Comparison of ENCODE assay signal across 8 cellular contexts in the genomic region with DNA sequence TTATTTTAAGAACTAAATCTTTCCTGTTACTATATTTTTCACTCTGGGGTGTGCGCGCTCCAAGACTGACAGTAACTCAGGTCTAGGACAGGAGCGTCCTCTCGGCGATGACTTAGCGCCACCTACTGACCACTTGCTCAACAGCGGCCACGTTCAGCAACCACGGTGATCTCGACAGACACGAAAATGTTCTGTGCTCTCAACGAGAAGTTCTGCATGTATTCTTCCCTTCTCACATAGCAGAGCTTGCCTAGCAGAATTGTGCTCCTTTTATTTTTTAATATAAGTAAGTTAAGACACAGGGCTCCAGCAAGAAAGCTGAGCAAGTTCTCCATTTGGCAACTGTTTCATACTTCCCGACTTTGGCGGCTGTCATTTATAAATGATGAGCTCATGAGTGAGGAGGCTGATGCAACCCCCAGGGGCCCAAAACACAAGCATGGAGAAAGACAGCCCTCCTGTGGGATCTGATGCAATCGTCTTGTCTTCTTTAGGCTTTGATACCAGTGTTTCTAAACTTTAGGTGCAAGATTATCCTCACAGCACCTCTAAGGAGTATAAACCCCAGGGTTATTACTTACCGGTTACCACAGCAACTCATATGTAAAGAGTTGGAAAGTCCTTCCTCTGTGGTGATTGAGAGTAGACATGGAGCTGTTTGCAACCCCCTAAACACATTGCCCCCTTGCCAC.
DNase-seq lines count a peak whose midpoint lies in the region; ATAC-seq, FAIRE-seq and TF ChIP-seq lines count a peak whose summit lies in the region.

No MANE protein-coding gene starts in this region.

- peak overlapping the region; percentile 1 to 27 for H3K4me3 ChIP-seq in foreskin fibroblast (ENCODE audit: low read depth in 1 of 2, low read length in 2 of 2)
- H3K4me3 ChIP-seq in suprapubic skin = peak overlapping the region; percentile 10

- no peaks in the 10 kb centered on the region for H3K4me1 Mint-ChIP-seq in activated T-helper 17 cell treated with anti-CD3 and anti-CD28 coated beads, Interleukin-2, amount 50 U/mL, for 72 hours

- CTCF ChIA-PET in RWPE1 (lab: Yijun Ruan, JAX) = interaction anchor here (0.6 to 2.3 kb wide), 25 partner anchors 8 to 1580 kb away, joined by 3 to 20 read pairs (median 4); a partner anchor contains a TSS

- no peak overlapping the region for H3K27ac Mint-ChIP-seq in activated T-helper 17 cell treated with anti-CD3 and anti-CD28 coated beads, Interleukin-2, amount 50 U/mL, for 72 hours

- no peak overlapping the region for H3K4me3 Mint-ChIP-seq in activated T-helper 17 cell treated with anti-CD3 and anti-CD28 coated beads, Interleukin-2, amount 50 U/mL, for 72 hours

- H3K4me1 ChIP-seq in suprapubic skin = peaks cover 18% of the 10 kb centered on the region

- H3K27ac ChIP-seq in RWPE1 (peak overlapping the region; percentile 48), suprapubic skin (peak overlapping the region; percentile 62)

- TF ChIP-seq EP300 in suprapubic skin (IDR thresholded peaks at IDR 0.05) = no peak

- TF ChIP-seq POLR2A in H54 (IDR thresholded peaks at IDR 0.05; ENCODE audit: low read depth, low read length) (no peak), suprapubic skin (IDR thresholded peaks at IDR 0.05) (no peak)

- peaks cover 7% of the 10 kb centered on the region for H3K9me3 Mint-ChIP-seq in activated T-helper 17 cell treated with anti-CD3 and anti-CD28 coated beads, Interleukin-2, amount 50 U/mL, for 72 hours

- H3K27me3 ChIP-seq in suprapubic skin = no peaks in the 10 kb centered on the region

- H3K9me3 ChIP-seq in suprapubic skin = peaks cover 8% of the 10 kb centered on the region

- H3K27me3 Mint-ChIP-seq in activated T-helper 17 cell treated with anti-CD3 and anti-CD28 coated beads, Interleukin-2, amount 50 U/mL, for 72 hours = no peaks in the 10 kb centered on the region

- WGBS in suprapubic skin = 2% methylated on average over 16 of the region's 16 CpGs

- peak; percentile 81 for FAIRE-seq in G401.6 (lab: Jason Lieb, UNC)
- FAIRE-seq in H54 (lab: Jason Lieb, UNC) = peak; percentile 15

- peak; percentile 74 for DNase-seq in H54 (ENCODE audit: insufficient read length, low spot score)
- DNase-seq in RWPE1 (ENCODE audit: low spot score) = peak; percentile 81
- DNase-seq in foreskin fibroblast = peak; percentile 86 to 96
- peak; percentile 61 for DNase-seq in omental fat pad (ENCODE audit: low spot score)
- DNase-seq in suprapubic skin (ENCODE audit: low spot score in 2 of 2) = peak; percentile 89 to 91

- ATAC-seq in activated T-helper 17 cell treated with anti-CD3 and anti-CD28 coated beads, Interleukin-2, amount 50 U/mL, for 72 hours (replicated peaks) = peak; percentile 95
- peak; percentile 95 for ATAC-seq in omental fat pad (ENCODE audit: low FRiP score)

- no peaks in the 10 kb centered on the region for H3K36me3 Mint-ChIP-seq in activated T-helper 17 cell treated with anti-CD3 and anti-CD28 coated beads, Interleukin-2, amount 50 U/mL, for 72 hours (ENCODE audit: low read depth)

- no peaks in the 10 kb centered on the region for H3K36me3 ChIP-seq in suprapubic skin

- TF ChIP-seq CTCF in LNCAP (IDR thresholded peaks at IDR 0.05) (peak; percentile 99), RWPE1 (conservative IDR thresholded peaks at IDR 0.05; ENCODE audit: low read depth) (peak; percentile 92), foreskin fibroblast (IDR thresholded peaks at IDR 0.05; ENCODE audit: low read depth, low read length) (peak; percentile 92), omental fat pad (IDR thresholded peaks at IDR 0.05) (peak in 1 of 3 donors; percentile 61), suprapubic skin (IDR thresholded peaks at IDR 0.05) (peak; percentile 70 to 84)

- POLR2A ChIA-PET in RWPE1 (lab: Yijun Ruan, JAX; ENCODE audit: low non-redundant PET) = no interaction called here

Comparison
In these comparisons a context has a peak if more than half of its experiments do, and no peak if none do; other contexts are left out.
1. Peak in every context shown above with its lines: DNase-seq, ATAC-seq, H3K4me3 ChIP-seq and H3K27ac ChIP-seq.